11 cellular contexts compared by ENCODE assay signal in the genomic region with DNA sequence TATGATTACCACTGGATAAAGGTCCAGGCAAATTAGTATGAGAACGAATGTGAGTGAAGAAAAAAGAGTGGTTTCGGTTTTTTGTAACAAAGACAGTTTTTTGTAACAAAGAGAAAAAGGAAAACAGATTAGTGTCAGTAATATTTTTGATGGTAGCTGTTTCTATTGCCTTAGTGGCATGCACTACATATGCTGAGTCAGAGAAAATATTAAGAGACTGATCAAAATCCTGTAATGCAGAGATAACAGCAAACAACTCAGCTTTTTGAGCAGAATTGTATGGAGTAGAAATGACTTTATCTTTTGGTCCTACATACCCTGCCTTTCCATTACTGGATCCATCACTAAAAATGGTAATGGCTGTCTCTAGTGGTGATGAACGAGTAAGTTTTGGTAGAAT. TPM values are rescaled to one million over a fixed set of nuclear protein-coding genes. Genes with fewer than 3 reads are reported as not detected.
"Had no signal": no experiment of that assay in that cellular context is flagged by ENCODE, and none has a peak within 500 bp of the region (broad histone marks: within the 10 kb centered on the region; RNA-seq: fewer than 3 reads in every experiment).

No MANE protein-coding gene starts in this region.

- ATAC-seq: HCT116 had no signal

- FAIRE-seq: HTR-8/SVneo had no signal

- H3K4me2 ChIP-seq: KMS-11 had no signal

- DNase-seq: GOT3, H7, HFFc6, Karpas-422, KBM-7 had no signal

- H3K4me3 Mint-ChIP-seq: HFFc6 had no signal

- H3K4me1 ChIP-seq: HAP-1 had no signal

- H3K27ac Mint-ChIP-seq: HFFc6 had no signal

- H3K4me3 ChIP-seq: HAP-1 had no signal

- H3K9me3 ChIP-seq: HAP-1 had no signal

- H3K27ac ChIP-seq: KMS-11 had no signal

RNA-seq across cellular contexts. Expression of gene MTNR1B, which starts 22.7 kb away (rescaled TPM):
- total RNA-seq: H4, H7, HFFc6, HT-29 had no signal
